Comparison of ENCODE assay signal across 19 cellular contexts in genomic region chr10:79058899-79059771, GRCh38. TPM values are rescaled to one million over a fixed set of nuclear protein-coding genes. Genes with fewer than 3 reads are reported as not detected.
DNase-seq lines count a peak whose midpoint lies in the region; ATAC-seq and TF ChIP-seq lines count a peak whose summit lies in the region.
"Had no signal": no experiment of that assay in that cellular context is flagged by ENCODE, and none has a peak within 500 bp of the region (broad histone marks: within the 10 kb centered on the region; RNA-seq: fewer than 3 reads in every experiment).

No MANE protein-coding gene starts in this region.

- H3K27ac Mint-ChIP-seq in activated CD8-positive, alpha-beta T cell treated with anti-CD3 and anti-CD28 coated beads, Interleukin-2, amount 10 ng/mL, durations not matched to agents 7 days and 5 days, result peak overlapping the region; percentile 58
- H3K27ac Mint-ChIP-seq in progenitor cell of endocrine pancreas, result peak overlapping the region; percentile 77
- H3K27ac Mint-ChIP-seq: activated B cell treated with CpG ODN at 0.5 μM for 24 hours; activated CD8-positive, alpha-beta memory T cell treated with anti-CD3 and anti-CD28 coated beads, Interleukin-2, amount 10 ng/mL, durations not matched to agents 7 days and 5 days; stimulated activated naive CD8-positive, alpha-beta T cell treated with anti-CD3 and anti-CD28 coated beads, Interleukin-15, Interleukin-2, amounts not matched to agents 100 ng/mL and 50 ng/mL, for 24 hours had no signal

- peaks cover 25% of the 10 kb centered on the region for H3K4me1 ChIP-seq in hepatocyte (ENCODE audit: insufficient read depth)

- 43% methylated on average over 10 of the region's 10 CpGs for WGBS in hepatocyte (ENCODE audit: low lambda C conversion rate, missing lambda C conversion rate)

- H3K36me3 Mint-ChIP-seq in activated CD8-positive, alpha-beta T cell treated with anti-CD3 and anti-CD28 coated beads, Interleukin-2, amount 10 ng/mL, durations not matched to agents 7 days and 5 days (ENCODE audit: low read depth), result no peaks in the 10 kb centered on the region
- H3K36me3 Mint-ChIP-seq in progenitor cell of endocrine pancreas (ENCODE audit: insufficient read depth), result no peaks in the 10 kb centered on the region
- H3K36me3 Mint-ChIP-seq: activated CD8-positive, alpha-beta memory T cell treated with anti-CD3 and anti-CD28 coated beads, Interleukin-2, amount 10 ng/mL, durations not matched to agents 7 days and 5 days; activated naive CD4-positive, alpha-beta T cell treated with anti-CD3 and anti-CD28 coated beads, Interleukin-2, amount 50 U/mL, for 72 hours; neural progenitor cell had no signal

- H3K9me3 ChIP-seq in hepatocyte (ENCODE audit: low read depth), result no peaks in the 10 kb centered on the region

- H3K9me2 ChIP-seq in hepatocyte (replicated peaks; ENCODE audit: insufficient read depth), result no peaks in the 10 kb centered on the region

- H3K36me3 ChIP-seq in hepatocyte (replicated peaks; ENCODE audit: insufficient read depth, low read depth), result no peaks in the 10 kb centered on the region
- H3K36me3 ChIP-seq: neural progenitor cell had no signal

- no peak overlapping the region for H2AFZ ChIP-seq in hepatocyte
- H2AFZ ChIP-seq: neural progenitor cell had no signal

- CTCF ChIA-PET in activated CD8-positive, alpha-beta T cell treated with anti-CD3 and anti-CD28 coated beads, Interleukin-2, amount 10 ng/mL, durations not matched to agents 7 days and 5 days (lab: Charles Lee), result interaction anchor here (1.1 kb wide), 1 partner anchor 136 kb away, joined by 3 read pairs; no protein-coding TSS in a partner anchor

- H3K4me1 Mint-ChIP-seq in activated CD8-positive, alpha-beta T cell treated with anti-CD3 and anti-CD28 coated beads, Interleukin-2, amount 10 ng/mL, durations not matched to agents 7 days and 5 days (ENCODE audit: low read depth), result peaks cover 17% of the 10 kb centered on the region
- peaks cover 49% of the 10 kb centered on the region for H3K4me1 Mint-ChIP-seq in progenitor cell of endocrine pancreas (ENCODE audit: low read depth)

- no peak for TF ChIP-seq CTCF in hepatocyte (IDR thresholded peaks at IDR 0.05; ENCODE audit: poor library complexity)
- TF ChIP-seq CTCF in progenitor cell of endocrine pancreas (IDR thresholded peaks at IDR 0.05; ENCODE audit: unreplicated experiment), result no peak

- POLR2A ChIA-PET in activated CD8-positive, alpha-beta T cell treated with anti-CD3 and anti-CD28 coated beads, Interleukin-2, amount 10 ng/mL, durations not matched to agents 7 days and 5 days (lab: Charles Lee), result interaction anchor here (1.0 kb wide), 1 partner anchor 12 kb away, joined by 3 read pairs; no protein-coding TSS in a partner anchor

- no peaks in the 10 kb centered on the region for H3K9me3 Mint-ChIP-seq in activated CD8-positive, alpha-beta T cell treated with anti-CD3 and anti-CD28 coated beads, Interleukin-2, amount 10 ng/mL, durations not matched to agents 7 days and 5 days (ENCODE audit: insufficient read depth)
- H3K9me3 Mint-ChIP-seq in progenitor cell of endocrine pancreas (ENCODE audit: low read depth), result no peaks in the 10 kb centered on the region
- H3K9me3 Mint-ChIP-seq: activated B cell treated with CpG ODN at 0.5 μM for 24 hours; activated naive CD4-positive, alpha-beta T cell treated with anti-CD3 and anti-CD28 coated beads, Interleukin-2, amount 50 U/mL, for 72 hours; neural progenitor cell; stimulated activated naive CD8-positive, alpha-beta T cell treated with anti-CD3 and anti-CD28 coated beads, Interleukin-15, Interleukin-2, amounts not matched to agents 100 ng/mL and 50 ng/mL, for 24 hours had no signal

- no peaks in the 10 kb centered on the region for H3K27me3 Mint-ChIP-seq in activated CD8-positive, alpha-beta T cell treated with anti-CD3 and anti-CD28 coated beads, Interleukin-2, amount 10 ng/mL, durations not matched to agents 7 days and 5 days (ENCODE audit: low read depth)
- peaks cover 4% of the 10 kb centered on the region for H3K27me3 Mint-ChIP-seq in progenitor cell of endocrine pancreas
- H3K27me3 Mint-ChIP-seq: stimulated activated naive CD8-positive, alpha-beta T cell treated with anti-CD3 and anti-CD28 coated beads, Interleukin-15, Interleukin-2, amounts not matched to agents 100 ng/mL and 50 ng/mL, for 24 hours had no signal

- no peak overlapping the region for H3K4me3 ChIP-seq in hepatocyte
- H3K4me3 ChIP-seq: neural progenitor cell, smooth muscle cell had no signal

- H3K4me2 ChIP-seq in hepatocyte, result peak overlapping the region; percentile 41
- H3K4me2 ChIP-seq: neural progenitor cell, smooth muscle cell had no signal

- H3K27me3 ChIP-seq in hepatocyte, result no peaks in the 10 kb centered on the region

- H3K4me3 Mint-ChIP-seq in activated CD8-positive, alpha-beta T cell treated with anti-CD3 and anti-CD28 coated beads, Interleukin-2, amount 10 ng/mL, durations not matched to agents 7 days and 5 days, result no peak overlapping the region
- no peak overlapping the region for H3K4me3 Mint-ChIP-seq in progenitor cell of endocrine pancreas (ENCODE audit: low read depth)
- H3K4me3 Mint-ChIP-seq: activated B cell treated with CpG ODN at 0.5 μM for 24 hours; activated CD8-positive, alpha-beta memory T cell treated with anti-CD3 and anti-CD28 coated beads, Interleukin-2, amount 10 ng/mL, durations not matched to agents 7 days and 5 days; neural progenitor cell; stimulated activated naive CD8-positive, alpha-beta T cell treated with anti-CD3 and anti-CD28 coated beads, Interleukin-15, Interleukin-2, amounts not matched to agents 100 ng/mL and 50 ng/mL, for 24 hours had no signal

- no peak for ATAC-seq in activated CD8-positive, alpha-beta T cell treated with anti-CD3 and anti-CD28 coated beads, Interleukin-2, amount 10 ng/mL, durations not matched to agents 7 days and 5 days
- ATAC-seq in HG02610 (IDR thresholded peaks at IDR 0.05; ENCODE audit: unreplicated experiment), result no peak
- ATAC-seq: activated CD8-positive, alpha-beta memory T cell treated with anti-CD3 and anti-CD28 coated beads, Interleukin-2, amount 10 ng/mL, durations not matched to agents 7 days and 5 days; activated naive CD4-positive, alpha-beta T cell treated with anti-CD3 and anti-CD28 coated beads, Interleukin-2, amount 50 U/mL, for 72 hours had no signal

- DNase-seq in DMS53 (lab: John Stamatoyannopoulos, UW), result peak; percentile 75
- DNase-seq in activated CD8-positive, alpha-beta T cell treated with anti-CD3 and anti-CD28 coated beads, Interleukin-2, amount 10 ng/mL, durations not matched to agents 7 days and 5 days, result no peak
- DNase-seq in hepatocyte (ENCODE audit: low spot score), result peak; percentile 84
- DNase-seq in progenitor cell of endocrine pancreas (ENCODE audit: low spot score, unreplicated experiment), result no peak
- DNase-seq in 8988T, result no peak
- no peak for DNase-seq in CD1c-positive myeloid dendritic cell (ENCODE audit: extremely low spot score)
- DNase-seq in SIG-M5 treated with dmso at 0.1 percent for 504 hours (lab: John Stamatoyannopoulos, UW; ENCODE audit: unreplicated experiment), result no peak
- DNase-seq: activated B cell treated with CpG ODN at 0.5 μM for 24 hours; activated CD8-positive, alpha-beta memory T cell treated with anti-CD3 and anti-CD28 coated beads, Interleukin-2, amount 10 ng/mL, durations not matched to agents 7 days and 5 days; AML-193; cerebellar nuclear complex; DND-41; H7; NCI-H1105 treated with DMSO at 0.1 percent for 48 hours had no signal

- peak overlapping the region; percentile 86 for H3K27ac ChIP-seq in hepatocyte
- H3K27ac ChIP-seq: neural progenitor cell had no signal

- H4K20me1 ChIP-seq in hepatocyte (ENCODE audit: insufficient read depth, poor library complexity, severe bottlenecking), result no peaks in the 10 kb centered on the region

- H3K79me2 ChIP-seq in hepatocyte, result no peaks in the 10 kb centered on the region

RNA-seq across cellular contexts. Expression of gene ZMIZ1, which starts 9.6 kb away (rescaled TPM):
- 10 to 100 TPM; 39.9 to 40.6 TPM for total RNA-seq in activated CD8-positive, alpha-beta T cell treated with anti-CD3 and anti-CD28 coated beads, Interleukin-2, amount 10 ng/mL, durations not matched to agents 7 days and 5 days
- 16.5 and 30.9 TPM in 2 replicates for total RNA-seq in hepatocyte
- polyA plus RNA-seq in hepatocyte, result 32.4 and 34.4 TPM in 2 replicates
- total RNA-seq in progenitor cell of endocrine pancreas, result 81.6 and 85.2 TPM in 2 replicates

Comparison
In these comparisons a context has a peak if more than half of its experiments do, and no peak if none do; other contexts are left out.
1. DNase-seq: peak in DMS53 (single experiment) and hepatocyte (single experiment); none in activated CD8-positive, alpha-beta T cell treated with anti-CD3 and anti-CD28 coated beads, Interleukin-2, amount 10 ng/mL, durations not matched to agents 7 days and 5 days (single experiment), progenitor cell of endocrine pancreas (single experiment), 8988T (single experiment), CD1c-positive myeloid dendritic cell (single experiment) and SIG-M5 treated with dmso at 0.1 percent for 504 hours (single experiment).